ENCODE assay signal across 19 cellular contexts in the genomic region with DNA sequence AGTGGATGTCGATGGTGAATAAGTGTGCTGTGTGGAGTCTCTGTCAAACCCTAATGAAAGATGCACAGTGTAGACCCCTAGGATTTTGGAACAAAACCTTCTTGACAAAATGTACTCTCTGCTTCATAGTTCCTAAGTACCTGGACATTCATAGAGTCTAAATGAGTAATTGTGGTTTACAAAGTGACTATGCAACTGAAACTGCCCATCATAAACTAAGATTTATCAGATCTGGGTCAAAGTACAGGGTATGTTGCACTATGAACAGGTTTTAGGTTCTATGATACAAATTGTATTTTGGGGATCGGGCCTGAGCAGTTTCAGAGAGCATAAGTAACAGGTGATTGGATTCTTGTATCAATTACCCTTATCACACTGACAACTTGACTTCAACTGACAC.
DNase-seq lines count a peak whose midpoint lies in the region; ATAC-seq, FAIRE-seq and TF ChIP-seq lines count a peak whose summit lies in the region.
"Had no signal": no experiment of that assay in that cellular context is flagged by ENCODE, and none has a peak within 500 bp of the region (broad histone marks: within the 10 kb centered on the region; RNA-seq: fewer than 3 reads in every experiment).

No MANE protein-coding gene starts in this region.

- H3K4me1 ChIP-seq in RWPE2 (ENCODE audit: insufficient read depth, poor library complexity, severe bottlenecking) (peaks cover 5% of the 10 kb centered on the region), hepatocyte (ENCODE audit: insufficient read depth) (peaks cover 7% of the 10 kb centered on the region)

- no peaks in the 10 kb centered on the region for H3K9me2 ChIP-seq in hepatocyte (replicated peaks; ENCODE audit: insufficient read depth)

- H3K79me2 ChIP-seq in hepatocyte = no peaks in the 10 kb centered on the region

- WGBS in hepatocyte (ENCODE audit: low lambda C conversion rate, missing lambda C conversion rate) = 93% methylated on average over 2 of the region's 2 CpGs

- FAIRE-seq in H54 (lab: Jason Lieb, UNC) = peak; percentile 38
- FAIRE-seq: H1 had no signal

- TF ChIP-seq CTCF in RWPE2 (IDR thresholded peaks at IDR 0.05; ENCODE audit: poor library complexity, severe bottlenecking) (no peak), hepatocyte (IDR thresholded peaks at IDR 0.05; ENCODE audit: poor library complexity) (no peak)

- H3K27me3 ChIP-seq in RWPE2 (ENCODE audit: insufficient read depth, poor library complexity, severe bottlenecking) (no peaks in the 10 kb centered on the region), hepatocyte (no peaks in the 10 kb centered on the region)

- no peak overlapping the region for H3K4me2 ChIP-seq in hepatocyte
- H3K4me2 ChIP-seq: KMS-11 had no signal

- H4K20me1 ChIP-seq in hepatocyte (ENCODE audit: insufficient read depth, poor library complexity, severe bottlenecking) = no peaks in the 10 kb centered on the region

- H3K36me3 ChIP-seq in RWPE2 (ENCODE audit: low read depth) (no peaks in the 10 kb centered on the region), hepatocyte (replicated peaks; ENCODE audit: insufficient read depth, low read depth) (no peaks in the 10 kb centered on the region)

- no peak for DNase-seq in H54 (ENCODE audit: insufficient read length, low spot score)
- DNase-seq in RWPE2 (ENCODE audit: low spot score) = no peak
- DNase-seq in hepatocyte (ENCODE audit: low spot score) = no peak
- DNase-seq in AG08396 (ENCODE audit: low spot score) = no peak
- no peak for DNase-seq in T-helper 1 cell
- DNase-seq in NCI-H2107 treated with DMSO at 0.1 percent for 48 hours (lab: John Stamatoyannopoulos, UW; ENCODE audit: unreplicated experiment) = no peak
- DNase-seq: ACHN, AML-193, DMS79 treated with DMSO at 0.1 percent for 48 hours, NCI-H1436, NCI-H1930, NCI-H446 treated with DMSO at 0.1 percent for 48 hours, NCI-H69, SHP77 had no signal

- H3K4me3 ChIP-seq in RWPE2 (ENCODE audit: severe bottlenecking) (no peak overlapping the region), hepatocyte (no peak overlapping the region)
- H3K4me3 ChIP-seq: SK-N-MC had no signal

- H3K27ac ChIP-seq in RWPE2 (ENCODE audit: poor library complexity, severe bottlenecking) = no peak overlapping the region
- peak overlapping the region; percentile 50 for H3K27ac ChIP-seq in hepatocyte
- H3K27ac ChIP-seq: C4-2B, KMS-11, SK-N-MC had no signal

- ATAC-seq in RWPE2 (ENCODE audit: low read depth) = 0 out of 3 replicates have a peak, but pooled peaks have one; percentile 25
- ATAC-seq in GM21717 (IDR thresholded peaks at IDR 0.05; ENCODE audit: unreplicated experiment) = no peak

- TF ChIP-seq POLR2A in H54 (IDR thresholded peaks at IDR 0.05; ENCODE audit: low read depth, low read length) = no peak

- no peak overlapping the region for H2AFZ ChIP-seq in hepatocyte

- no peaks in the 10 kb centered on the region for H3K9me3 ChIP-seq in RWPE2 (ENCODE audit: severe bottlenecking)
- no peaks in the 10 kb centered on the region for H3K9me3 ChIP-seq in hepatocyte (ENCODE audit: low read depth)
